ENCODE assay signal across 7 cellular contexts in the genomic region with DNA sequence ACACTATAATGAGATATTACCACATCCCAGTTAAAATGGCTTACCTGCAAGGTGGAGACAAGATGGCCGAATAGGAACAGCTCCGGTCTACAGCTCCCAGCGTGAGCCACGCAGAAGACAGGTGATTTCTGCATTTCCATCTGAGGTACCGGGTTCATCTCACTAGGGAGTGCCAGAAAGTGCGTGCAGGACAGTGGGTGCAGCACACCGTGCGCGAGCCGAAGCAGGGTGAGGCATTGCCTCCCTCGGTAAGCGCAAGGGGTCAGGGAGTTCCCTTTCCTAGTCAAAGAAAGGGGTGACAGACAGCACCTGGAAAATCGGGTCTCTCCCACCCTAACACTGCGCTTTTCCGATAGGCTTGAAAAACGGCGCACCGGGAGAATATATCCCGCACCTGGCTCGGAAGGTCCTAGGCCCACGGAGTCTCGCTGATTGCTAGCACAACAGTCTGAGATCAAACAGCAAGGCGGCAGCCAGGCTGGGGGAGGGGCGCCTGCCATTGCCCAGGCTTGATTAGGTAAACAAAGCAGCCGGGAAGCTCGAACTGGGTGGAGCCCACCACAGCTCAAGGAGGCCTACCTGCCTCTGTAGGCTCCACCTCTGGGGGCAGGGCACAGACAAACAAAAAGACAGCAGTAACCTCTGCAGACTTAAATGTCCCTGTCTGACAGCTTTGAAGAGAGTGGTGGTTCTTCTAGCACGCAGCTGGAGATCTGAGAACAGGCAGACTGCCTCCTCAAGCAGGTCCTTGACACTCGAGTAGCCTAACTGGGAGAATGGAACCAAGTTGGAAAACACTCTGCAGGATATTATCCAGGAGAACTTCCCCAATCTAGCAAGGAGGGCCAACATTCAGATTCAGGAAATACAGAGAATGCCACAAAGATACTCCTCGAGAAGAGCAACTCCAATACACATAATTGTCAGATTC.
DNase-seq lines count a peak whose midpoint lies in the region; FAIRE-seq and TF ChIP-seq lines count a peak whose summit lies in the region.
"Not testable (repeated sequence)": the region's sequence is repeated elsewhere in the genome, so short reads cannot be mapped to it uniquely, and the experiment has no call there.

No MANE protein-coding gene starts in this region.

- not testable (repeated sequence) for H3F3A ChIP-seq in neural progenitor cell (ENCODE audit: low read depth)

- not testable (repeated sequence) for DNase-seq in GM18507 (ENCODE audit: extremely low spot score, insufficient read length, low read depth); astrocyte (ENCODE audit: low read depth); hepatocyte (ENCODE audit: low spot score)
- DNase-seq in NCI-H146 (lab: John Stamatoyannopoulos, UW) (peak; percentile 4), NCI-H526 treated with DMSO at 0.1 percent for 48 hours (lab: John Stamatoyannopoulos, UW) (peak; percentile 28), islet precursor cell (peak; percentile 57), neural progenitor cell (ENCODE audit: low spot score) (peak; percentile 5)

- peak overlapping the region; percentile 67 for H3K4me3 Mint-ChIP-seq in astrocyte (ENCODE audit: unreplicated experiment)
- H3K4me3 Mint-ChIP-seq in neural progenitor cell = peak overlapping the region; percentile 30

- not testable (repeated sequence) for H3K36me3 Mint-ChIP-seq in astrocyte (ENCODE audit: low read depth, unreplicated experiment); neural progenitor cell

- peak; percentile 44 for FAIRE-seq in GM18507 (lab: Jason Lieb, UNC)
- not testable (repeated sequence) for FAIRE-seq in astrocyte (lab: Jason Lieb, UNC)

- H3K4me3 ChIP-seq in astrocyte (ENCODE audit: insufficient read depth, low read depth, low read length); hepatocyte: not testable (repeated sequence)
- peak overlapping the region; percentile 54 for H3K4me3 ChIP-seq in neural progenitor cell

- not testable (repeated sequence) for H3K9me3 Mint-ChIP-seq in astrocyte (ENCODE audit: unreplicated experiment); neural progenitor cell

- H3K4me1 ChIP-seq in astrocyte (ENCODE audit: insufficient read depth, low read length); hepatocyte (ENCODE audit: insufficient read depth); neural progenitor cell: not testable (repeated sequence)

- H3K4me1 Mint-ChIP-seq in astrocyte (ENCODE audit: low read depth, unreplicated experiment); neural progenitor cell: not testable (repeated sequence)

- H3K27ac Mint-ChIP-seq in astrocyte (ENCODE audit: unreplicated experiment); neural progenitor cell: not testable (repeated sequence)

- not testable (repeated sequence) for H3K9me2 ChIP-seq in hepatocyte (replicated peaks; ENCODE audit: insufficient read depth)

- H3K27me3 ChIP-seq in astrocyte (ENCODE audit: insufficient read depth, low read length); hepatocyte; neural progenitor cell: not testable (repeated sequence)

- not testable (repeated sequence) for H3K9ac ChIP-seq in astrocyte (ENCODE audit: low read length); neural progenitor cell

- not testable (repeated sequence) for H3K79me2 ChIP-seq in astrocyte (ENCODE audit: insufficient read depth, low read length); hepatocyte; neural progenitor cell (ENCODE audit: low read depth)

- H3K36me3 ChIP-seq in astrocyte (ENCODE audit: insufficient read depth, low read length); hepatocyte (replicated peaks; ENCODE audit: insufficient read depth, low read depth); neural progenitor cell: not testable (repeated sequence)

- 63% methylated on average over 29 of the region's 29 CpGs for WGBS in hepatocyte (ENCODE audit: low lambda C conversion rate, missing lambda C conversion rate)

- not testable (repeated sequence) for H3K27ac ChIP-seq in astrocyte (ENCODE audit: low read depth, low read length); neural progenitor cell
- H3K27ac ChIP-seq in hepatocyte = peak overlapping the region; percentile 67

- not testable (repeated sequence) for H3K4me2 ChIP-seq in astrocyte (ENCODE audit: low read length); hepatocyte
- H3K4me2 ChIP-seq in neural progenitor cell = peak overlapping the region; percentile 31

- H4K20me1 ChIP-seq in astrocyte (ENCODE audit: insufficient read depth, low read length); hepatocyte (ENCODE audit: insufficient read depth, poor library complexity, severe bottlenecking); neural progenitor cell (ENCODE audit: low read depth): not testable (repeated sequence)

- not testable (repeated sequence) for H3K27me3 Mint-ChIP-seq in astrocyte (ENCODE audit: low read depth, unreplicated experiment); neural progenitor cell (ENCODE audit: insufficient read depth, low read depth)

- not testable (repeated sequence) for TF ChIP-seq CTCF in astrocyte (IDR thresholded peaks at IDR 0.05; ENCODE audit: insufficient read depth, low read depth, low read length); hepatocyte (IDR thresholded peaks at IDR 0.05; ENCODE audit: poor library complexity); neural progenitor cell (IDR thresholded peaks at IDR 0.05)

- not testable (repeated sequence) for H2AFZ ChIP-seq in astrocyte (ENCODE audit: low read depth, low read length); hepatocyte
- H2AFZ ChIP-seq in neural progenitor cell (replicated peaks) = peak overlapping the region; percentile 76

- not testable (repeated sequence) for H3K9me3 ChIP-seq in astrocyte (ENCODE audit: insufficient read depth, low read depth, low read length); hepatocyte (ENCODE audit: low read depth); neural progenitor cell (ENCODE audit: low read depth)
